21 cellular contexts compared by ENCODE assay signal in the genomic region with DNA sequence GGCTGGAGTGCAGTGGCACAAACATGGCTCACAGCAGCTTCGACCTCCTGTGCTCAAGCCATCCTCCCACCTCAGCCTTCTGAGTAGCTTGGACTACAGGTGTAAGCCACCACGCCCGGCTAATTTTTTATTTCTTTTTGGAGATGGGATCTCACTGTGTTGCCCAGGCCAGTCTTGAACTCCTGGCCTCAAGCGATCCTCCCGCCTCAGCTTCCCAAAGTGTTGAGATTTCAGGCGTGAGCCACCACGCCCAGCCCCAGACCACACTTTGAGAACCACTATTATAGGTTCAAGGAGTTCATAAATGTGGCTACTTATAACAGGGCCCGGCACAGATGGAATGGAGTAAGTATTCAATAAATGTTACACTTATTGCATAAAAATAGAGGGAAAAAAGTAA. TPM values are rescaled to one million over a fixed set of nuclear protein-coding genes. Genes with fewer than 3 reads are reported as not detected.
A peak's percentile ranks its signal among the peaks of the same experiment; 100 is the strongest.
DNase-seq lines count a peak whose midpoint lies in the region; ATAC-seq and TF ChIP-seq lines count a peak whose summit lies in the region.
"Had no signal": no experiment of that assay in that cellular context is flagged by ENCODE, and none has a peak within 500 bp of the region (broad histone marks: within the 10 kb centered on the region; RNA-seq: fewer than 3 reads in every experiment).

No MANE protein-coding gene starts in this region.

- intact Hi-C loops in Right ventricle myocardium superior (cut with DNase I) (no loop called here), heart left ventricle (cut with DNase I) (no loop called here), OCI-LY7 (cut with micrococcal nuclease; ENCODE audit: unreplicated experiment) (no loop called here), psoas muscle (cut with DNase I) (no loop called here)

- H3K27ac ChIP-seq in heart left ventricle, result no peak overlapping the region
- no peak overlapping the region for H3K27ac ChIP-seq in OCI-LY7 (ENCODE audit: low read depth, low read length, poor library complexity, severe bottlenecking)
- peak overlapping the region; percentile 65 for H3K27ac ChIP-seq in psoas muscle
- H3K27ac ChIP-seq in GM23248, result no peak overlapping the region
- H3K27ac ChIP-seq: BLaER1, HL-60 had no signal

- CTCF ChIA-PET in OCI-LY7 (lab: Charles Lee; ENCODE audit: unreplicated experiment), result no interaction called here

- no peak for ATAC-seq in Right ventricle myocardium superior (ENCODE audit: poor library complexity)
- no peak for ATAC-seq in heart left ventricle
- ATAC-seq in psoas muscle, result no peak

- H3K4me3 ChIP-seq in heart left ventricle, result no peak overlapping the region
- no peak overlapping the region for H3K4me3 ChIP-seq in OCI-LY7 (ENCODE audit: low read depth, low read length, poor library complexity, severe bottlenecking)
- no peak overlapping the region for H3K4me3 ChIP-seq in psoas muscle
- H3K4me3 ChIP-seq in GM23248, result no peak overlapping the region
- H3K4me3 ChIP-seq: BLaER1, HAP-1 had no signal

- H3K36me3 Mint-ChIP-seq in endothelial cell (ENCODE audit: low read depth, unreplicated experiment), result peaks cover 34% of the 10 kb centered on the region

- no peak overlapping the region for H3K27ac Mint-ChIP-seq in endothelial cell (ENCODE audit: unreplicated experiment)

- H3K27me3 ChIP-seq in heart left ventricle (peaks cover 0 to 7% (median 0%) of the 10 kb centered on the region in 9 donors), psoas muscle (ENCODE audit: insufficient read depth in 3 of 3, low read length in 2 of 3) (no peaks in the 10 kb centered on the region), GM23248 (replicated peaks; ENCODE audit: insufficient read depth) (no peaks in the 10 kb centered on the region)

- peaks cover 0 to 22% (median 10%) of the 10 kb centered on the region in 12 donors for H3K4me1 ChIP-seq in heart left ventricle
- H3K4me1 ChIP-seq in OCI-LY7 (ENCODE audit: insufficient read depth, low read length, poor library complexity, severe bottlenecking), result no peaks in the 10 kb centered on the region
- H3K4me1 ChIP-seq in psoas muscle, result peaks cover 26% of the 10 kb centered on the region
- no peaks in the 10 kb centered on the region for H3K4me1 ChIP-seq in GM23248 (ENCODE audit: insufficient read depth)

- DNase-seq in Right ventricle myocardium superior (peak; percentile 17), heart left ventricle (no peak), OCI-LY7 (ENCODE audit: low spot score) (no peak), endothelial cell (ENCODE audit: low spot score) (no peak), psoas muscle (no peak), GM23248 (no peak), DMS153 treated with DMSO at 0.1 percent for 48 hours (lab: John Stamatoyannopoulos, UW; ENCODE audit: unreplicated experiment) (no peak)
- DNase-seq in stimulated activated CD4-positive, alpha-beta T cell treated with anti-CD3 and anti-CD28 coated beads, Interleukin-4, amount 100 ng/mL, for 1 hour, result no peak
- DNase-seq: 8988T; CD8-positive, alpha-beta memory T cell; COR-L47; DMS 273 treated with DMSO at 0.1 percent for 48 hours had no signal

- no peak overlapping the region for H3K9ac ChIP-seq in GM23248
- H3K9ac ChIP-seq: BLaER1 had no signal

- H3F3A ChIP-seq in GM23248 (ENCODE audit: insufficient read depth), result peaks cover 5% of the 10 kb centered on the region

- POLR2A ChIA-PET in OCI-LY7 (lab: Charles Lee), result no interaction called here

- in situ Hi-C loops in GM23248 (cut with MboI), result no loop called here

- peaks cover 29% of the 10 kb centered on the region for H3K27me3 Mint-ChIP-seq in endothelial cell (ENCODE audit: unreplicated experiment)

- H3K9me3 ChIP-seq in heart left ventricle (no peaks in the 10 kb centered on the region), OCI-LY7 (ENCODE audit: low read length) (no peaks in the 10 kb centered on the region), psoas muscle (no peaks in the 10 kb centered on the region), GM23248 (ENCODE audit: low read depth) (no peaks in the 10 kb centered on the region)
- H3K9me3 ChIP-seq: BLaER1, HAP-1 had no signal

- H3K4me3 Mint-ChIP-seq in endothelial cell (ENCODE audit: unreplicated experiment), result peak overlapping the region; percentile 37
- H3K4me3 Mint-ChIP-seq: CD14-positive monocyte, IgD-negative memory B cell had no signal

- no peak for TF ChIP-seq POLR2A in heart left ventricle (IDR thresholded peaks at IDR 0.05)

- H3K36me3 ChIP-seq in heart left ventricle (peaks cover 0 to 62% (median 48%) of the 10 kb centered on the region in 9 donors), OCI-LY7 (ENCODE audit: insufficient read depth, low read length) (peaks cover 64% of the 10 kb centered on the region), psoas muscle (ENCODE audit: insufficient read depth in 1 of 2, low read depth in 1 of 2) (peaks cover 2 to 59% of the 10 kb centered on the region in 2 donors), GM23248 (ENCODE audit: low read depth) (no peaks in the 10 kb centered on the region)

- H3K9me2 ChIP-seq in OCI-LY7 (ENCODE audit: insufficient read depth, low read length) (no peaks in the 10 kb centered on the region), GM23248 (ENCODE audit: insufficient read depth) (no peaks in the 10 kb centered on the region)

- H2AFZ ChIP-seq in OCI-LY7 (ENCODE audit: low read length) (no peak overlapping the region), GM23248 (no peak overlapping the region)

- H4K20me1 ChIP-seq in OCI-LY7 (ENCODE audit: insufficient read depth, low read length), result no peaks in the 10 kb centered on the region
- no peaks in the 10 kb centered on the region for H4K20me1 ChIP-seq in GM23248 (ENCODE audit: insufficient read depth)

- peaks cover 6% of the 10 kb centered on the region for H3K4me1 Mint-ChIP-seq in endothelial cell (ENCODE audit: unreplicated experiment)

- H3K79me2 ChIP-seq in OCI-LY7 (ENCODE audit: insufficient read depth, low read depth, low read length) (no peaks in the 10 kb centered on the region), GM23248 (ENCODE audit: insufficient read depth) (no peaks in the 10 kb centered on the region)

- WGBS in heart left ventricle, 4 donors, result 90 to 93% (median 92%) methylated on average over 8 of the region's 8 CpGs
- 89 to 94% (median 90%) methylated on average over 8 of the region's 8 CpGs for WGBS in psoas muscle, 3 donors
- WGBS in GM23248 (ENCODE audit: low coverage in 1 of 2, low lambda C conversion rate in 2 of 2, missing lambda C conversion rate in 2 of 2), 2 experiments, result 88 to 90% methylated on average over 8 of the region's 8 CpGs

- no peaks in the 10 kb centered on the region for H3K9me3 Mint-ChIP-seq in endothelial cell (ENCODE audit: unreplicated experiment)
- H3K9me3 Mint-ChIP-seq: CD8-positive, alpha-beta memory T cell; IgD-negative memory B cell had no signal

- H3K4me2 ChIP-seq in OCI-LY7 (ENCODE audit: low read length), result no peak overlapping the region
- H3K4me2 ChIP-seq in GM23248 (ENCODE audit: unreplicated experiment), result no peak overlapping the region
- H3K4me2 ChIP-seq: BLaER1 had no signal

- TSS peak; percentile 27 for BruUV-seq in OCI-LY7 (replicated peaks; lab: Mats Ljungman, UMichigan)

- TF ChIP-seq CTCF in heart left ventricle (IDR thresholded peaks at IDR 0.05) (no peak), OCI-LY7 (conservative IDR thresholded peaks at IDR 0.05; ENCODE audit: low read length) (no peak), endothelial cell (IDR thresholded peaks at IDR 0.05; ENCODE audit: unreplicated experiment) (no peak), psoas muscle (IDR thresholded peaks at IDR 0.05) (no peak)

RNA-seq across cellular contexts. Expression of a gene that starts 3.3 kb away (rescaled TPM):
- total RNA-seq in Right ventricle myocardium superior (48.2 TPM), heart left ventricle (10 to 100 TPM; 22.1 to 68.3 (median 32.4) TPM), OCI-LY7 (2022) (3.1 and 3.6 TPM in 2 replicates), endothelial cell (ENCODE audit: unreplicated experiment) (0.62 TPM), psoas muscle (100 to 1,000 TPM in 3 of 4 donors, 10 to 100 TPM in 1; 95.9 to 345 (median 218) TPM)
- polyA plus RNA-seq in heart left ventricle (10 to 100 TPM; 19.7 to 64.4 TPM), psoas muscle (100 to 1,000 TPM in 2 of 3 donors, 10 to 100 TPM in 1; 55.6 to 282 (median 248) TPM), GM23248 (2016; fragmentation: Nextera tagmentation; extraction: Ambion mirVana) (1.5 and 1.8 TPM in 2 replicates)
- 0.41 and 0.59 TPM in 2 replicates for total RNA-seq in OCI-LY7 (2014; rRNA removed; shearing (Covaris generic))
- total RNA-seq in GM23248 (2014; rRNA removed; shearing (Covaris generic)), result 1.7 and 2.0 TPM in 2 replicates
- polyA plus RNA-seq: IgD-negative memory B cell had no signal

RNA-seq across cellular contexts. Expression of a gene that starts 14.5 kb away (rescaled TPM):
- total RNA-seq in Right ventricle myocardium superior (5.6 TPM), heart left ventricle (10 to 100 TPM in 1 of 9 donors, 1 to 10 TPM in 8; 1.1 to 13.4 (median 3.3) TPM), OCI-LY7 (2022) (0.17 TPM in 1 of 2 replicates, not detected in the other), endothelial cell (ENCODE audit: unreplicated experiment) (1.3 TPM), psoas muscle (10 to 100 TPM in 2 of 4 donors, 1 to 10 TPM in 2; 2.5 to 17.7 (median 8.1) TPM)
- polyA plus RNA-seq in heart left ventricle (1 to 10 TPM in 1 of 2 donors, under 1 TPM in 1; 0.80 to 1.4 TPM), psoas muscle (10 to 100 TPM in 1 of 3 donors, 1 to 10 TPM in 2; 1.6 to 12.6 (median 5.2) TPM), GM23248 (2016; fragmentation: Nextera tagmentation; extraction: Ambion mirVana) (not detected in 2 replicates)
- 0.19 TPM in 1 of 2 replicates, not detected in the other for total RNA-seq in OCI-LY7 (2014; rRNA removed; shearing (Covaris generic))
- total RNA-seq in GM23248 (2014; rRNA removed; shearing (Covaris generic)), result not detected in 2 replicates
- total RNA-seq: A673; CD8-positive, alpha-beta memory T cell; H4; HT1080 had no signal
- polyA plus RNA-seq: AG04450, CD14-positive monocyte, IgD-negative memory B cell had no signal

RNA-seq across cellular contexts. Expression of a gene that starts 26.9 kb away (rescaled TPM):
- 25.5 TPM for total RNA-seq in Right ventricle myocardium superior
- 10 to 100 TPM; 21.8 to 64.5 (median 29.0) TPM for total RNA-seq in heart left ventricle
- 10 to 100 TPM; 31.3 to 36.3 TPM for polyA plus RNA-seq in heart left ventricle
- total RNA-seq in OCI-LY7 (2014; rRNA removed; shearing (Covaris generic)), result 67.9 and 84.2 TPM in 2 replicates
- 124 and 133 TPM in 2 replicates for total RNA-seq in OCI-LY7 (2022)
- total RNA-seq in endothelial cell (ENCODE audit: unreplicated experiment), result 156 TPM
- 10 to 100 TPM; 36.3 to 55.0 (median 38.3) TPM for total RNA-seq in psoas muscle
- polyA plus RNA-seq in psoas muscle, result 10 to 100 TPM; 15.6 to 33.4 (median 17.4) TPM
- 17.3 and 20.5 TPM in 2 replicates for total RNA-seq in GM23248 (2014; rRNA removed; shearing (Covaris generic))
- 31.7 and 33.8 TPM in 2 replicates for polyA plus RNA-seq in GM23248 (2016; fragmentation: Nextera tagmentation; extraction: Ambion mirVana)
